ENCODE assay signal across 29 cellular contexts in genomic region chr16:63816304-63816703, GRCh38.
DNase-seq lines count a peak whose midpoint lies in the region; ATAC-seq and TF ChIP-seq lines count a peak whose summit lies in the region.
"Had no signal": no experiment of that assay in that cellular context is flagged by ENCODE, and none has a peak within 500 bp of the region (broad histone marks: within the 10 kb centered on the region; RNA-seq: fewer than 3 reads in every experiment).

No MANE protein-coding gene starts in this region.

- ATAC-seq in SK-N-SH treated with all-trans-retinoic acid at 6 μM for 48 hours = no peak
- ATAC-seq: GM12878, K562, Panc1 had no signal

- no peaks in the 10 kb centered on the region for H3K4me1 ChIP-seq in SK-N-SH (ENCODE audit: control insufficient read depth in 1 of 2, insufficient read depth in 2 of 2, low read depth in 1 of 2, low read length in 1 of 2)
- H3K4me1 ChIP-seq: BLaER1 treated with 17β-estradiol and CSF1 and Interleukin-3, amounts not matched to agents 10 nM and 100 nM had no signal

- no peak for TF ChIP-seq EP300 in SK-N-SH (IDR thresholded peaks at IDR 0.05; ENCODE audit: borderline replicate concordance in 1 of 2, low read depth in 1 of 2, low read length in 1 of 2)

- TF ChIP-seq CTCF in SK-N-SH (IDR thresholded peaks at IDR 0.05) = no peak

- H3K9me3 ChIP-seq in SK-N-SH = no peaks in the 10 kb centered on the region

- POLR2A ChIA-PET in SK-N-SH (lab: Yijun Ruan, JAX) = no interaction called here

- H3F3A ChIP-seq in SK-N-SH (replicated peaks; ENCODE audit: insufficient read depth) = no peaks in the 10 kb centered on the region

- H3K9ac ChIP-seq in SK-N-SH = no peak overlapping the region
- H3K9ac ChIP-seq: BLaER1 treated with 17β-estradiol and CSF1 and Interleukin-3, amounts not matched to agents 10 nM and 100 nM; GM23248 had no signal

- no peak overlapping the region for H3K4me3 ChIP-seq in SK-N-SH (ENCODE audit: low read depth in 2 of 2, low read length in 1 of 2)
- H3K4me3 ChIP-seq: BLaER1 treated with 17β-estradiol and CSF1 and Interleukin-3, amounts not matched to agents 10 nM and 100 nM; GM12878; GM23248; K562 had no signal

- H3K4me2 ChIP-seq in SK-N-SH = no peak overlapping the region
- H3K4me2 ChIP-seq: BLaER1 treated with 17β-estradiol and CSF1 and Interleukin-3, amounts not matched to agents 10 nM and 100 nM had no signal

- H4K20me1 ChIP-seq in SK-N-SH (ENCODE audit: insufficient read depth) = no peaks in the 10 kb centered on the region
- H4K20me1 ChIP-seq: BLaER1 treated with 17β-estradiol and CSF1 and Interleukin-3, amounts not matched to agents 10 nM and 100 nM had no signal

- H3K9me2 ChIP-seq in SK-N-SH = no peaks in the 10 kb centered on the region

- CTCF ChIA-PET in SK-N-SH (lab: Yijun Ruan, JAX) = no interaction called here

- H2AFZ ChIP-seq in SK-N-SH (ENCODE audit: low read depth) = 0 out of 2 replicates have a peak overlapping the region, but pooled peaks have one; percentile 16
- H2AFZ ChIP-seq: GM23248 had no signal

- no peak for DNase-seq in SK-N-SH
- DNase-seq in epithelial cell of prostate (ENCODE audit: low read depth, low spot score) = no peak
- peak; percentile 1 for DNase-seq in left kidney (ENCODE audit: low read depth, low spot score)
- peak; percentile 41 for DNase-seq in pons (ENCODE audit: low spot score)
- no peak for DNase-seq in activated CD4-positive, CD25-positive, alpha-beta regulatory T cell (lab: John Stamatoyannopoulos, UW)
- DNase-seq in T-helper 1 cell = no peak
- DNase-seq in NCI-H1417 treated with DMSO at 0.1 percent for 48 hours (lab: John Stamatoyannopoulos, UW) = no peak
- DNase-seq: CD4-positive, alpha-beta T cell; COR-L47; DMS79; EL; GDM1; GM23248; H7; Kasumi-1; MV-4-11; NCI-H1105; NCI-H146; NCI-H1930; NCI-H2107; NCI-H446 treated with DMSO at 0.1 percent for 48 hours; NCI-H526; SHP77 had no signal

- H3K36me3 ChIP-seq in SK-N-SH (replicated peaks in 1 of 2; ENCODE audit: control insufficient read depth in 1 of 2, insufficient read depth in 2 of 2, low read length in 1 of 2) = no peaks in the 10 kb centered on the region
- H3K36me3 ChIP-seq: BLaER1 treated with 17β-estradiol and CSF1 and Interleukin-3, amounts not matched to agents 10 nM and 100 nM had no signal

- no peaks in the 10 kb centered on the region for H3K79me2 ChIP-seq in SK-N-SH (ENCODE audit: insufficient read depth)

- TF ChIP-seq RAD21 in SK-N-SH (IDR thresholded peaks at IDR 0.05; ENCODE audit: low read length) = no peak

- no peaks in the 10 kb centered on the region for H3K27me3 ChIP-seq in SK-N-SH (ENCODE audit: insufficient read depth)
- H3K27me3 ChIP-seq: BLaER1 treated with 17β-estradiol and CSF1 and Interleukin-3, amounts not matched to agents 10 nM and 100 nM had no signal

- H3K27ac ChIP-seq in SK-N-SH (ENCODE audit: low read depth in 2 of 2, low read length in 1 of 2) = no peak overlapping the region
- H3K27ac ChIP-seq in epithelial cell of prostate = peak overlapping the region; percentile 3
- H3K27ac ChIP-seq: BLaER1 treated with 17β-estradiol and CSF1 and Interleukin-3, amounts not matched to agents 10 nM and 100 nM; GM23248; RWPE1 had no signal

- WGBS in SK-N-SH (ENCODE audit: low lambda C conversion rate) = 44% methylated on average over 4 of the region's 4 CpGs

TF ChIP-seq in SK-N-SH, 30 proteins besides CTCF, POLR2A, EP300 and RAD21 (continues in another document):
- TF ChIP-seq POLR2AphosphoS5 (IDR thresholded peaks at IDR 0.05; ENCODE audit: low read depth, low read length) = no peak
- no peak for TF ChIP-seq EZH2phosphoT487 (IDR thresholded peaks at IDR 0.05; ENCODE audit: borderline replicate concordance, low read depth)
- no peak for TF ChIP-seq PBX3 (IDR thresholded peaks at IDR 0.05)
- no peak for TF ChIP-seq RFX5 (IDR thresholded peaks at IDR 0.05; ENCODE audit: low read length)
- no peak for TF ChIP-seq YY1 (IDR thresholded peaks at IDR 0.05; ENCODE audit: low read depth)
- no peak for TF ChIP-seq ELF1 (IDR thresholded peaks at IDR 0.05)
- TF ChIP-seq TAF1 (IDR thresholded peaks at IDR 0.05; ENCODE audit: borderline replicate concordance, low read depth, low read length) = no peak
- TF ChIP-seq JUND (IDR thresholded peaks at IDR 0.05) = no peak
- TF ChIP-seq FOSL2 (IDR thresholded peaks at IDR 0.05; ENCODE audit: borderline replicate concordance, low read depth) = no peak
- TF ChIP-seq MEF2A (IDR thresholded peaks at IDR 0.05; ENCODE audit: borderline replicate concordance, low read depth) = no peak
- TF ChIP-seq, protein P1, sequence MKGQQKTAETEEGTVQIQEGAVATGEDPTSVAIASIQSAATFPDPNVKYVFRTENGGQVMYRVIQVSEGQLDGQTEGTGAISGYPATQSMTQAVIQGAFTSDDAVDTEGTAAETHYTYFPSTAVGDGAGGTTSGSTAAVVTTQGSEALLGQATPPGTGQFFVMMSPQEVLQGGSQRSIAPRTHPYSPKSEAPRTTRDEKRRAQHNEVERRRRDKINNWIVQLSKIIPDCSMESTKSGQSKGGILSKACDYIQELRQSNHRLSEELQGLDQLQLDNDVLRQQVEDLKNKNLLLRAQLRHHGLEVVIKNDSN (IDR thresholded peaks at IDR 0.05; ENCODE audit: borderline replicate concordance, low read depth) = no peak
- TF ChIP-seq TEAD4 (IDR thresholded peaks at IDR 0.05; ENCODE audit: borderline replicate concordance, insufficient read depth) = no peak
- TF ChIP-seq SMC3 (IDR thresholded peaks at IDR 0.05; ENCODE audit: low read depth, low read length) = no peak
- TF ChIP-seq USF2 (IDR thresholded peaks at IDR 0.05; ENCODE audit: borderline replicate concordance, low read depth, low read length) = no peak
- no peak for TF ChIP-seq RXRA (IDR thresholded peaks at IDR 0.05; ENCODE audit: borderline replicate concordance, low read depth)

TF ChIP-seq in SK-N-SH treated with all-trans-retinoic acid at 6 μM for 48 hours, 23 proteins besides CTCF, POLR2A, EP300 and RAD21:
- TF ChIP-seq CSDC2 (CRISPR knock-in tag; IDR thresholded peaks at IDR 0.05) (no peak), ZFP30 (CRISPR knock-in tag; IDR thresholded peaks at IDR 0.05) (no peak), TOX (CRISPR knock-in tag; IDR thresholded peaks at IDR 0.05; ENCODE audit: borderline replicate concordance) (no peak), PPARA (CRISPR knock-in tag; IDR thresholded peaks at IDR 0.05; ENCODE audit: borderline replicate concordance) (no peak), CREB5 (CRISPR knock-in tag; IDR thresholded peaks at IDR 0.05; ENCODE audit: low read depth) (no peak), TCF4 (CRISPR knock-in tag; IDR thresholded peaks at IDR 0.05; ENCODE audit: borderline replicate concordance) (no peak), ZNF8 (CRISPR knock-in tag; IDR thresholded peaks at IDR 0.05) (no peak), ZNF565 (CRISPR knock-in tag; conservative IDR thresholded peaks at IDR 0.05; ENCODE audit: low read depth) (no peak), CSRNP3 (CRISPR knock-in tag; IDR thresholded peaks at IDR 0.05) (no peak), ZNF70 (CRISPR knock-in tag; IDR thresholded peaks at IDR 0.05) (no peak), ISL1 (CRISPR knock-in tag; IDR thresholded peaks at IDR 0.05) (no peak), OSR1 (CRISPR knock-in tag; IDR thresholded peaks at IDR 0.05) (no peak), ARNTL (CRISPR knock-in tag; IDR thresholded peaks at IDR 0.05; ENCODE audit: borderline replicate concordance, low read depth) (no peak), POU6F1 (CRISPR knock-in tag; IDR thresholded peaks at IDR 0.05; ENCODE audit: borderline replicate concordance, low read depth) (no peak), GLIS3 (CRISPR knock-in tag; IDR thresholded peaks at IDR 0.05) (no peak), ZC3H10 (CRISPR knock-in tag; IDR thresholded peaks at IDR 0.05) (no peak), BACH2 (CRISPR knock-in tag; IDR thresholded peaks at IDR 0.05; ENCODE audit: borderline replicate concordance) (no peak), RARB (CRISPR knock-in tag; IDR thresholded peaks at IDR 0.05) (no peak)

Comparison
In these comparisons a context has a peak if more than half of its experiments do, and no peak if none do; other contexts are left out.
1. DNase-seq: peak in left kidney (single experiment) and pons (single experiment); none in SK-N-SH (single experiment), epithelial cell of prostate (single experiment), activated CD4-positive, CD25-positive, alpha-beta regulatory T cell (0 of 4), T-helper 1 cell (0 of 5) and NCI-H1417 treated with DMSO at 0.1 percent for 48 hours (single experiment).